Comparison of ENCODE assay signal across 12 cellular contexts in the genomic region with DNA sequence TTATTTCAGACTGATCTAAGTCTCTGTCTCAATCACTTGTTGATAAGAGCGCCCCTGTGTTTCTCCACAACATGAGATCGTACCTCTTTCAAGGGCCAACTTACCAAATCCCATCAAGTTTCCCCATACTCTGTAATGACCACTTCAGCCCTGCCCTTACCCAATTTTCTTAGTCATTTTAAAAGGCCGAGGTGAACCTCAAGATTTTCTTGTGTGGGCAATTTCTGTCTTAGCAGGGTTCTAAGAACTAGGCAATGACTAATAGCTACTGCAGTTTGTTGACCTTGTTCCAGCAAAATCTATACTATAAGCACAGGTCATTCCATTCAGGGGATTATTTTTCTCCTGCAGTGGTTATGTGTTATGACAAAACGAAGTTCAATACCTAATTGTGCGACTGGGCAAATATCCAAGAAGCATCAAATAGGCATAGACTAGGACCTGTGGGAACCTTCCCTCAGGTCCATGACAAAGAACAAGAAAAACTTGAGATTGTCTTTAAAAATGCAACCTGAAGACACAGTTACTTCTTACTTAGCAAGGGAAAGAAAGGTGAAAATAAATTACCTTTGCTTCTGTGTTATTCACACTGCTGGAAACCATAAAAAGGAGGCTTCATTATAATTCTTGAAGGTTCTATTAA. TPM values are rescaled to one million over a fixed set of nuclear protein-coding genes. Genes with fewer than 3 reads are reported as not detected.
DNase-seq lines count a peak whose midpoint lies in the region; ATAC-seq and TF ChIP-seq lines count a peak whose summit lies in the region.
"Had no signal": no experiment of that assay in that cellular context is flagged by ENCODE, and none has a peak within 500 bp of the region (broad histone marks: within the 10 kb centered on the region; RNA-seq: fewer than 3 reads in every experiment).

No MANE protein-coding gene starts in this region.

- peak overlapping the region; percentile 10 for H2AFZ ChIP-seq in osteoblast (ENCODE audit: low read length)

- peaks cover 19% of the 10 kb centered on the region for H3K9me3 Mint-ChIP-seq in activated naive CD8-positive, alpha-beta T cell (ENCODE audit: low read depth)

- peaks cover 1% of the 10 kb centered on the region for H3K27me3 Mint-ChIP-seq in activated naive CD8-positive, alpha-beta T cell

- peak overlapping the region; percentile 30 for H3K27ac Mint-ChIP-seq in activated naive CD8-positive, alpha-beta T cell
- H3K27ac Mint-ChIP-seq: nephron had no signal

- no peaks in the 10 kb centered on the region for H3K36me3 ChIP-seq in osteoblast (ENCODE audit: insufficient read depth, low read length)
- H3K36me3 ChIP-seq: SJSA1, stomach had no signal

- peak overlapping the region; percentile 71 for H3K4me2 ChIP-seq in osteoblast (ENCODE audit: insufficient read depth, low read length)

- peak overlapping the region; percentile 15 for H3K27ac ChIP-seq in osteoblast (ENCODE audit: low read depth, low read length)
- H3K27ac ChIP-seq: SJSA1, stomach had no signal

- no peak for TF ChIP-seq CTCF in osteoblast (IDR thresholded peaks at IDR 0.05; ENCODE audit: extremely low read depth, low read depth, low read length)

- peaks cover 16% of the 10 kb centered on the region for H3K4me1 Mint-ChIP-seq in activated naive CD8-positive, alpha-beta T cell (ENCODE audit: low read depth)

- peak overlapping the region; percentile 61 for H3K4me3 Mint-ChIP-seq in activated naive CD8-positive, alpha-beta T cell
- H3K4me3 Mint-ChIP-seq: nephron had no signal

- H3K4me3 ChIP-seq in osteoblast (ENCODE audit: insufficient read depth, low read length): peak overlapping the region; percentile 41

- H4K20me1 ChIP-seq in osteoblast (ENCODE audit: insufficient read depth, low read length): no peaks in the 10 kb centered on the region

- intact Hi-C loops in sciatic nerve (cut with DNase I): no loop called here

- DNase-seq in NOMO-1 (lab: John Stamatoyannopoulos, UW; ENCODE audit: unreplicated experiment in 2 of 2): peak; percentile 33 to 35
- DNase-seq in NOMO-1 treated with dmso at 0.1 percent for 144 hours (lab: John Stamatoyannopoulos, UW; ENCODE audit: unreplicated experiment): no peak
- no peak for DNase-seq in osteoblast (ENCODE audit: insufficient read length, low spot score, missing footprints)
- DNase-seq in NCI-H1436 treated with DMSO at 0.1 percent for 48 hours (lab: John Stamatoyannopoulos, UW): no peak
- no peak for DNase-seq in sciatic nerve (ENCODE audit: low spot score)
- no peak for DNase-seq in COR-L47 (lab: John Stamatoyannopoulos, UW)
- DNase-seq: cortex of kidney, stomach had no signal

- peaks cover 8% of the 10 kb centered on the region for H3K4me1 ChIP-seq in osteoblast (ENCODE audit: insufficient read depth, low read length)

- ATAC-seq in HG03175 (IDR thresholded peaks at IDR 0.05; ENCODE audit: unreplicated experiment): peak; percentile 57
- ATAC-seq in sciatic nerve: no peak

- H3K27me3 ChIP-seq in osteoblast (ENCODE audit: insufficient read depth, low read length): no peaks in the 10 kb centered on the region
- H3K27me3 ChIP-seq: SJSA1, stomach had no signal

- peaks cover 18% of the 10 kb centered on the region for H3K36me3 Mint-ChIP-seq in activated naive CD8-positive, alpha-beta T cell

- no peaks in the 10 kb centered on the region for H3K9me3 ChIP-seq in osteoblast (ENCODE audit: low read depth, low read length)
- H3K9me3 ChIP-seq: SJSA1 had no signal

- no peaks in the 10 kb centered on the region for H3K79me2 ChIP-seq in osteoblast (ENCODE audit: insufficient read depth, low read length)

RNA-seq across cellular contexts. Expression of gene SIPA1L1, which starts 53.2 kb away (rescaled TPM):
- total RNA-seq in osteoblast (86.3 and 99.2 TPM in 2 replicates), sciatic nerve (90.2 TPM)

Comparison
In these comparisons a context has a peak if more than half of its experiments do, and no peak if none do; other contexts are left out.
1. DNase-seq: peak in NOMO-1 (2 of 2); none in NOMO-1 treated with dmso at 0.1 percent for 144 hours (single experiment), osteoblast (single experiment), NCI-H1436 treated with DMSO at 0.1 percent for 48 hours (single experiment), sciatic nerve (single experiment) and COR-L47 (single experiment).